ENCODE assay signal across 9 cellular contexts in genomic region chr20:17959257-17959627, GRCh38. TPM values are rescaled to one million over a fixed set of nuclear protein-coding genes. Genes with fewer than 3 reads are reported as not detected.
DNase-seq lines count a peak whose midpoint lies in the region; ATAC-seq, FAIRE-seq and TF ChIP-seq lines count a peak whose summit lies in the region.
"Had no signal": no experiment of that assay in that cellular context is flagged by ENCODE, and none has a peak within 500 bp of the region (broad histone marks: within the 10 kb centered on the region; RNA-seq: fewer than 3 reads in every experiment).

No MANE protein-coding gene starts in this region.

- TF ChIP-seq CTCF in DND-41 (IDR thresholded peaks at IDR 0.05; ENCODE audit: borderline replicate concordance, extremely low read depth, low read length, poor library complexity, severe bottlenecking) (no peak), body of pancreas (IDR thresholded peaks at IDR 0.05) (no peak), neutrophil (IDR thresholded peaks at IDR 0.05) (no peak)

- H3K9ac ChIP-seq in DND-41 (ENCODE audit: low read depth, low read length): no peak overlapping the region

- H3K79me2 ChIP-seq in DND-41 (ENCODE audit: insufficient read depth, low read length): peaks cover 100% of the 10 kb centered on the region

- H4K20me1 ChIP-seq in DND-41 (ENCODE audit: insufficient read depth, low read length): peaks cover 99% of the 10 kb centered on the region

- no peaks in the 10 kb centered on the region for H3K9me3 ChIP-seq in DND-41 (ENCODE audit: insufficient read depth, low read length, severe bottlenecking)
- H3K9me3 ChIP-seq in body of pancreas: no peaks in the 10 kb centered on the region
- no peaks in the 10 kb centered on the region for H3K9me3 ChIP-seq in neutrophil
- H3K9me3 ChIP-seq: ascending aorta had no signal

- peaks cover 55% of the 10 kb centered on the region for H3K4me1 ChIP-seq in DND-41 (ENCODE audit: insufficient read depth, low read length)
- peaks cover 53% of the 10 kb centered on the region for H3K4me1 ChIP-seq in body of pancreas
- H3K4me1 ChIP-seq in neutrophil (ENCODE audit: control insufficient read depth in 1 of 2, insufficient read depth in 1 of 2, low read depth in 1 of 2, low read length in 1 of 2): peaks cover 22 to 24% of the 10 kb centered on the region in 2 experiments

- intact Hi-C loops in body of pancreas (cut with DNase I): no loop called here

- TF ChIP-seq POLR2A in body of pancreas (IDR thresholded peaks at IDR 0.05) (no peak), H54 (IDR thresholded peaks at IDR 0.05; ENCODE audit: low read depth, low read length) (no peak)

- DNase-seq in DND-41 (no peak), body of pancreas (no peak), iPS-NIHi11 (ENCODE audit: low spot score) (no peak), cerebellum (ENCODE audit: low spot score) (no peak), H54 (ENCODE audit: insufficient read length, low spot score) (no peak), AML-193 (lab: John Stamatoyannopoulos, UW) (no peak)

- H3K36me3 ChIP-seq in DND-41 (ENCODE audit: insufficient read depth, low read length) (peaks cover 95% of the 10 kb centered on the region), body of pancreas (replicated peaks in 1 of 2; ENCODE audit: insufficient read depth in 1 of 2, low read depth in 2 of 2) (no peaks in the 10 kb centered on the region), neutrophil (peaks cover 11% of the 10 kb centered on the region)

- 71 to 75% methylated on average over 5 of the region's 5 CpGs for WGBS in body of pancreas, 2 donors

- ATAC-seq in DND-41 (ENCODE audit: insufficient read depth, low read depth) (no peak), HG02759 (IDR thresholded peaks at IDR 0.05; ENCODE audit: unreplicated experiment) (peak; percentile 17), body of pancreas (no peak)

- no peak overlapping the region for H2AFZ ChIP-seq in DND-41 (ENCODE audit: low read depth, low read length)

- H3K27me3 ChIP-seq in DND-41 (ENCODE audit: insufficient read depth, low read length, poor library complexity): no peaks in the 10 kb centered on the region
- no peaks in the 10 kb centered on the region for H3K27me3 ChIP-seq in body of pancreas
- no peaks in the 10 kb centered on the region for H3K27me3 ChIP-seq in neutrophil
- H3K27me3 ChIP-seq: ascending aorta had no signal

- H3K4me3 ChIP-seq in DND-41 (ENCODE audit: low read depth in 1 of 2, low read length in 2 of 2) (no peak overlapping the region), body of pancreas (no peak overlapping the region), neutrophil (ENCODE audit: low read depth in 1 of 2, low read length in 1 of 2) (no peak overlapping the region)
- H3K4me3 ChIP-seq: ascending aorta had no signal

- H3K4me2 ChIP-seq in DND-41 (ENCODE audit: insufficient read depth, low read length): peak overlapping the region; percentile 26; the same call in 1 of the 2 replicates

- FAIRE-seq in H54 (lab: Jason Lieb, UNC): no peak

- peak overlapping the region; percentile 25; the same call in 1 of the 2 replicates for H3K27ac ChIP-seq in DND-41 (ENCODE audit: low read length)
- H3K27ac ChIP-seq in body of pancreas: peak overlapping the region in 3 of 4 donors; percentile 41 to 69 (median 68)
- peak overlapping the region; percentile 11 for H3K27ac ChIP-seq in neutrophil

RNA-seq across cellular contexts. Expression of gene SNX5, which starts 9.4 kb away (rescaled TPM):
- total RNA-seq in body of pancreas (10 to 100 TPM; 61.3 to 84.3 TPM), cerebellum (79.8 TPM)

RNA-seq across cellular contexts. Expression of gene MGME1, which starts 9.6 kb away (rescaled TPM):
- total RNA-seq in body of pancreas: 1 to 10 TPM; 3.0 to 6.5 TPM
- 11.3 TPM for total RNA-seq in cerebellum

Comparison
In these comparisons a context has a peak if more than half of its experiments do, and no peak if none do; other contexts are left out.
1. H3K27ac ChIP-seq: peak in every context shown above with its lines; median percentile 68 in body of pancreas; 25 in DND-41; 11 in neutrophil.